8 cellular contexts compared by ENCODE assay signal in the genomic region with DNA sequence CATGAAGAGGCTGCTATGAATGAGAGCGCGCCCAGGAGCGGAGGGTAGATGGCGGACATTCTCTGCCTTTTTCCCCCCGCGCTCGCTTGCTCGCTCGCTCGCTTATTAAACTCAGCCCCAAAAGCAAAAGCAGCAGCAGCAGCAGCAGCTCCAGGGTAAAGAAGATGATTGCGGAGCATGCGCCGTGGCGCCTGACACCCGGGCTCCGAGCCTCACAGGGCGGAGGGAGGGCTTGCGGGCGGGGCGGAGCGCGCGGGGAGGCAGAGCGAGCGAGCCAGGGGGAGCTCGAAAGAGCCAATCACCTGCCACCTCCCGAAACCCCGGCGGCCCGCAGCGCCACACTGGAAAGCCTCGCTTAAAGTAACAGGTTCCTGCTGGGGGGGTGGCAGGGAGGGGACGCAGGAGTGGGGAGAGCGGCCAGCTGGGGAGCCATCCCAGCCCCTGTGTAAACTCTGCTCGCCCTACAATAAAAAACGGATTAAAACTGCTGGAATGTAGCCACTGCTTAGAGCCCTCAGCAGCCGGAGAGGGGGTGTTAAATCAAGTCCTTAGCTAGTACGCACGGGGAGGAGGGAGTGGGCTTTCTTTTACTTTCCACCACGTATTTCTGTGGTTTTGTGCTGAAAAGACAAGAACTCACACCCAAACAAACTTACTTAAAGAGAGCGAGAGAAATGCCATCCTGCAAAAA. TPM values are rescaled to one million over a fixed set of nuclear protein-coding genes. Genes with fewer than 3 reads are reported as not detected.
A peak's percentile ranks its signal among the peaks of the same experiment; 100 is the strongest.
DNase-seq lines count a peak whose midpoint lies in the region; ATAC-seq and TF ChIP-seq lines count a peak whose summit lies in the region.

TSS of gene MLLT3 (minus strand) at position 170 of the 691 bp plus-strand sequence.

- peak within 1 kb of the TSS; percentile 98 for H3K4me2 ChIP-seq in trophoblast cell (ENCODE audit: low read length)

- no peak within 1 kb of the TSS for H4K12ac ChIP-seq in trophoblast cell (ENCODE audit: low read depth, low read length)

- H3K27ac ChIP-seq in trophoblast cell (ENCODE audit: low read depth, low read length) (peak within 1 kb of the TSS; percentile 11), tibial nerve (peak within 1 kb of the TSS; percentile 82 to 89 (median 86))

- TF ChIP-seq EP300 in tibial nerve (IDR thresholded peaks at IDR 0.05), result peak in 1 of 2 donors; percentile 91

- H3K9me3 ChIP-seq in trophoblast cell (ENCODE audit: insufficient read depth, low read depth, low read length) (peaks cover 3% of the 10 kb centered on the region), tibial nerve (no peaks in the 10 kb centered on the region)

- H2BK12ac ChIP-seq in trophoblast cell (ENCODE audit: low read length), result no peak within 1 kb of the TSS

- H3K4me3 ChIP-seq in GM06990 (replicated peaks; ENCODE audit: low read depth, low read length) (peak within 1 kb of the TSS; percentile 72), trophoblast cell (ENCODE audit: low read depth, low read length) (peak within 1 kb of the TSS; percentile 91), tibial nerve (peak within 1 kb of the TSS; percentile 84 to 90 (median 85))

- H3K36me3 ChIP-seq in GM06990 (ENCODE audit: control insufficient read depth, insufficient read depth, low read length), result no peaks in the 10 kb centered on the region
- H3K36me3 ChIP-seq in trophoblast cell (ENCODE audit: control insufficient read depth in 1 of 2, insufficient read depth in 2 of 2, low read length in 2 of 2), result no peaks in the 10 kb centered on the region
- H3K36me3 ChIP-seq in tibial nerve, result no peaks in the 10 kb centered on the region

- peak; percentile 98 for DNase-seq in GM06990 (ENCODE audit: extremely low read depth, insufficient read length)
- peak; percentile 81 for DNase-seq in NCI-H1048 (lab: John Stamatoyannopoulos, UW)
- DNase-seq in SKM-1 (lab: John Stamatoyannopoulos, UW; ENCODE audit: unreplicated experiment), result peak; percentile 89
- DNase-seq in activated naive CD8-positive, alpha-beta T cell treated with anti-CD3 and anti-CD28 coated beads, Interleukin-2, amount 50 U/mL, for 16 hours (ENCODE audit: low read depth, low spot score), result peak; percentile 95
- peak; percentile 97 for DNase-seq in cardiac septum (ENCODE audit: low spot score)
- DNase-seq in trophoblast cell, result peak; percentile 94 to 96
- peak; percentile 87 for DNase-seq in tibial nerve (ENCODE audit: low spot score in 2 of 2)

- no peak within 1 kb of the TSS for H2AK5ac ChIP-seq in trophoblast cell (ENCODE audit: low read length)

- peak within 1 kb of the TSS; percentile 54 for H3K9ac ChIP-seq in trophoblast cell (ENCODE audit: low read length)

- H4K91ac ChIP-seq in trophoblast cell (ENCODE audit: low read depth, low read length), result no peak within 1 kb of the TSS

- no peak within 1 kb of the TSS for H3K14ac ChIP-seq in trophoblast cell (ENCODE audit: low read length)

- no peak within 1 kb of the TSS for H3K4ac ChIP-seq in trophoblast cell (ENCODE audit: low read depth, low read length)

- no peak within 1 kb of the TSS for H2BK120ac ChIP-seq in trophoblast cell (ENCODE audit: insufficient read depth, low read length, poor library complexity)

- H3K18ac ChIP-seq in trophoblast cell (ENCODE audit: low read length), result peak within 1 kb of the TSS; percentile 50

- no peak within 1 kb of the TSS for H2BK5ac ChIP-seq in trophoblast cell (ENCODE audit: low read depth, low read length, poor library complexity)

- intact Hi-C loops in cardiac septum (cut with DNase I), result loop anchor here (1.0 to 10.0 kb wide), 6 partner anchors 62 to 688 kb away; partner anchors contain the start of gene FOCAD

- peak; percentile 55 to 73 for TF ChIP-seq POLR2A in tibial nerve (IDR thresholded peaks at IDR 0.05)

- H3K79me2 ChIP-seq in trophoblast cell (ENCODE audit: control insufficient read depth, insufficient read depth, low read length, poor library complexity), result peaks cover 2% of the 10 kb centered on the region

- H3K79me1 ChIP-seq in trophoblast cell (ENCODE audit: low read length), result no peaks in the 10 kb centered on the region

- peak; percentile 82 for ATAC-seq in HG02571 (IDR thresholded peaks at IDR 0.05; ENCODE audit: unreplicated experiment)

- peaks cover 4 to 6% of the 10 kb centered on the region in 2 experiments for H3K4me1 ChIP-seq in trophoblast cell (ENCODE audit: control insufficient read depth in 1 of 2, insufficient read depth in 2 of 2, low read length in 2 of 2)
- H3K4me1 ChIP-seq in tibial nerve, result peaks cover 0 to 43% (median 11%) of the 10 kb centered on the region in 4 donors

- no peak within 1 kb of the TSS for H3K23ac ChIP-seq in trophoblast cell (ENCODE audit: low read length)

- no peak within 1 kb of the TSS for H4K8ac ChIP-seq in trophoblast cell (ENCODE audit: low read depth, low read length)

- peak within 1 kb of the TSS; percentile 77 for H2AFZ ChIP-seq in trophoblast cell (ENCODE audit: insufficient read depth, low read length, poor library complexity)

- TF ChIP-seq CTCF in GM06990 (IDR thresholded peaks at IDR 0.05; ENCODE audit: insufficient read depth, low read length, poor library complexity, severe bottlenecking) (peak; percentile 6), tibial nerve (IDR thresholded peaks at IDR 0.05) (no peak)

- WGBS in trophoblast cell (ENCODE audit: extremely low coverage, insufficient coverage, insufficient read length), result no CpG with 5 or more reads among the region's 41 CpGs
- 0 to 1% methylated on average over 26 to 41 of the region's 41 CpGs for WGBS in tibial nerve, 2 donors

- H3K27me3 ChIP-seq in GM06990 (replicated peaks; ENCODE audit: control insufficient read depth, insufficient read depth, low read length) (no peaks in the 10 kb centered on the region), trophoblast cell (ENCODE audit: insufficient read depth, low read length) (peaks cover 16% of the 10 kb centered on the region), tibial nerve (no peaks in the 10 kb centered on the region)

RNA-seq across cellular contexts. Expression of gene MLLT3, which starts in this region (rescaled TPM):
- total RNA-seq in cardiac septum (13.3 TPM), tibial nerve (10 to 100 TPM; 10.2 to 15.3 (median 14.5) TPM)
- 3.1 and 3.7 TPM in 2 replicates for polyA plus RNA-seq in trophoblast cell (2013)

Comparison
In these comparisons a context has a peak if more than half of its experiments do, and no peak if none do; other contexts are left out.
1. Peak in every context shown above with its lines: DNase-seq, ATAC-seq, H3K4me3 ChIP-seq and H3K27ac ChIP-seq.